Comparison of ENCODE assay signal across 37 cellular contexts in the genomic region with DNA sequence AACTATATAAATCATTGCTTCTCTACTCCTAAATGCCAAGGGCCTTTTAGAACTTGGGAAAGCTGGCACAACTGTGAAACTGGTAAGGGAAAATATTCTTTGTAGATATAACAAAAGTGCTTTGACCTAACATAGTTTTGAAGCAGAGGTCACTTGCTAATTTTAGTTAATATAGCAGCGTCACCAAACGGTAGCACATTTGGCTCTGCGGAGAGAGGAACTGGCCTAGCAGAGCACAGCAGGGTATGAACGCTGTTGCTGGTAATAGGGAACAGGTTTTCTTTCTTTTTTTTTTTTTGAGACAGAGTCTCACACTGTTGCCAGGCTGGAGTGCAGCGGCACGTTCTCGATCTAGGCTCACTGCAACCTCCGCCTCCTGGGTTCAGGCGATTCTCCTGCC.
DNase-seq lines count a peak whose midpoint lies in the region; ATAC-seq, FAIRE-seq and TF ChIP-seq lines count a peak whose summit lies in the region.
"Had no signal": no experiment of that assay in that cellular context is flagged by ENCODE, and none has a peak within 500 bp of the region (broad histone marks: within the 10 kb centered on the region; RNA-seq: fewer than 3 reads in every experiment).

No MANE protein-coding gene starts in this region.

- H3K4me1 ChIP-seq in K562 (replicated peaks in 1 of 2; ENCODE audit: control insufficient read depth in 2 of 2, insufficient read depth in 2 of 2, low read length in 2 of 2) = no peaks in the 10 kb centered on the region
- H3K4me1 ChIP-seq in neural progenitor cell = no peaks in the 10 kb centered on the region
- no peaks in the 10 kb centered on the region for H3K4me1 ChIP-seq in HAP-1
- H3K4me1 ChIP-seq: BE2C, transverse colon had no signal

- intact Hi-C loops in K562 (cut with micrococcal nuclease) (no loop called here), left cardiac atrium (cut with DNase I) (no loop called here)

- H3K79me2 ChIP-seq in K562 (ENCODE audit: control insufficient read depth, insufficient read depth, low read length) (no peaks in the 10 kb centered on the region), neural progenitor cell (ENCODE audit: low read depth) (no peaks in the 10 kb centered on the region)
- H3K79me2 ChIP-seq: hepatocyte had no signal

- H3K27me3 Mint-ChIP-seq in neural progenitor cell (ENCODE audit: insufficient read depth, low read depth) = no peaks in the 10 kb centered on the region

- H3F3A ChIP-seq in neural progenitor cell (ENCODE audit: low read depth) = no peaks in the 10 kb centered on the region

- DNase-seq in MV-4-11 (lab: John Stamatoyannopoulos, UW) = peak; percentile 39
- no peak for DNase-seq in K562 (ENCODE audit: extremely low read depth in 1 of 4, low spot score in 3 of 4)
- DNase-seq in left cardiac atrium = no peak
- no peak for DNase-seq in neural progenitor cell (ENCODE audit: low spot score)
- no peak for DNase-seq in EL
- no peak for DNase-seq in pons (ENCODE audit: low spot score)
- DNase-seq in HAP-1 (ENCODE audit: low spot score in 2 of 2) = no peak
- DNase-seq: activated CD4-positive, alpha-beta T cell treated with anti-CD3 and anti-CD28 coated beads, Interleukin-2, amount 10 ng/mL, durations not matched to agents 7 days and 5 days; activated naive CD4-positive, alpha-beta T cell; activated T-cell treated with anti-CD3 and anti-CD28 coated beads, Interleukin-2, amount 50 U/mL, for 72 hours; BE2C; DMS153; effector CD4-positive, alpha-beta T cell; erythroblast; foreskin fibroblast; H7; KG1; MM.1S; naive thymus-derived CD8-positive, alpha-beta T cell; NCI-H1436 treated with DMSO at 0.1 percent for 48 hours; NCI-H446; NCI-H774; occipital lobe; OCI-M1; stimulated activated CD4-positive, alpha-beta T cell treated with anti-CD3 and anti-CD28 coated beads, Interleukin-1b, Interleukin-23, amount 100 ng/mL, for 48 hours; stimulated activated CD8-positive, alpha-beta memory T cell treated with anti-CD3 and anti-CD28 coated beads, Interleukin-4, amount 100 ng/mL, for 48 hours; SW 1271; T1000; transverse colon; WERI-Rb-1 had no signal

- POLR2A ChIA-PET in K562 (lab: Yijun Ruan, JAX) = no interaction called here

- in situ Hi-C loops in K562 (cut with MboI) = no loop called here
- in situ Hi-C loops in HAP-1 (cut with MboI; ENCODE audit: low sequenced_read_pairs) = no loop called here

- FAIRE-seq in K562 (lab: Jason Lieb, UNC) = no peak
- FAIRE-seq: HTR-8/SVneo had no signal

- no peak overlapping the region for H3K4me3 Mint-ChIP-seq in neural progenitor cell
- H3K4me3 Mint-ChIP-seq: activated CD4-positive, alpha-beta T cell treated with anti-CD3 and anti-CD28 coated beads, Interleukin-2, amount 10 ng/mL, durations not matched to agents 7 days and 5 days; activated T-cell treated with anti-CD3 and anti-CD28 coated beads, Interleukin-2, amount 50 U/mL, for 72 hours; brain; mesothelial cell of epicardium; naive thymus-derived CD8-positive, alpha-beta T cell had no signal

- H3K36me3 Mint-ChIP-seq in neural progenitor cell = no peaks in the 10 kb centered on the region
- H3K36me3 Mint-ChIP-seq: brain; mesothelial cell of epicardium; naive thymus-derived CD8-positive, alpha-beta T cell had no signal

- H3K36me3 ChIP-seq in K562 (ENCODE audit: control insufficient read depth, insufficient read depth, low read length) (no peaks in the 10 kb centered on the region), neural progenitor cell (no peaks in the 10 kb centered on the region), HAP-1 (replicated peaks) (no peaks in the 10 kb centered on the region)
- H3K36me3 ChIP-seq: BE2C, transverse colon, WERI-Rb-1 had no signal

- H3K4me3 ChIP-seq in K562 (no peak overlapping the region), neural progenitor cell (no peak overlapping the region), HAP-1 (no peak overlapping the region)
- H3K4me3 ChIP-seq: hepatocyte, smooth muscle cell, transverse colon had no signal

- TF ChIP-seq EP300 in K562 (IDR thresholded peaks at IDR 0.05; ENCODE audit: low read length) = no peak

- H3K4me2 ChIP-seq in K562 (ENCODE audit: insufficient read depth, low read length) (no peak overlapping the region), neural progenitor cell (no peak overlapping the region)
- H3K4me2 ChIP-seq: hepatocyte, smooth muscle cell had no signal

- no peak overlapping the region for H3K9ac ChIP-seq in K562 (ENCODE audit: insufficient read depth in 1 of 2, low read depth in 2 of 2, low read length in 2 of 2)
- H3K9ac ChIP-seq in neural progenitor cell = no peak overlapping the region

- TF ChIP-seq POLR2A in K562 (conservative IDR thresholded peaks at IDR 0.05) = no peak

- H3K27me3 ChIP-seq in K562 (ENCODE audit: control insufficient read depth in 2 of 2, insufficient read depth in 2 of 2, low read length in 2 of 2) (peaks cover 24% of the 10 kb centered on the region in 2 experiments), neural progenitor cell (no peaks in the 10 kb centered on the region), HAP-1 (ENCODE audit: low read depth) (no peaks in the 10 kb centered on the region)
- H3K27me3 ChIP-seq: BE2C, hepatocyte, transverse colon had no signal

- peaks cover 19% of the 10 kb centered on the region for H3K4me1 Mint-ChIP-seq in neural progenitor cell
- H3K4me1 Mint-ChIP-seq: activated CD4-positive, alpha-beta T cell treated with anti-CD3 and anti-CD28 coated beads, Interleukin-2, amount 10 ng/mL, durations not matched to agents 7 days and 5 days; naive thymus-derived CD8-positive, alpha-beta T cell had no signal

- H3K9me1 ChIP-seq in K562 (ENCODE audit: control insufficient read depth, insufficient read depth, low read length) = no peaks in the 10 kb centered on the region

- H3K9me3 Mint-ChIP-seq in neural progenitor cell = peaks cover 2% of the 10 kb centered on the region
- H3K9me3 Mint-ChIP-seq: activated CD4-positive, alpha-beta T cell treated with anti-CD3 and anti-CD28 coated beads, Interleukin-2, amount 10 ng/mL, durations not matched to agents 7 days and 5 days; activated T-cell treated with anti-CD3 and anti-CD28 coated beads, Interleukin-2, amount 50 U/mL, for 72 hours; mesothelial cell of epicardium had no signal

- H4K20me1 ChIP-seq in K562 (replicated peaks; ENCODE audit: control insufficient read depth, insufficient read depth, low read length) (no peaks in the 10 kb centered on the region), neural progenitor cell (ENCODE audit: low read depth) (no peaks in the 10 kb centered on the region)

- no TSS peak for BruUV-seq in K562 (replicated peaks; lab: Mats Ljungman, UMichigan)

- H3K27ac Mint-ChIP-seq in neural progenitor cell = no peak overlapping the region
- H3K27ac Mint-ChIP-seq: activated CD4-positive, alpha-beta T cell treated with anti-CD3 and anti-CD28 coated beads, Interleukin-2, amount 10 ng/mL, durations not matched to agents 7 days and 5 days; activated T-cell treated with anti-CD3 and anti-CD28 coated beads, Interleukin-2, amount 50 U/mL, for 72 hours; brain; mesothelial cell of epicardium; naive thymus-derived CD8-positive, alpha-beta T cell had no signal

- H3K9me3 ChIP-seq in K562 (replicated peaks; ENCODE audit: control insufficient read depth, insufficient read depth, low read depth, low read length) = no peaks in the 10 kb centered on the region
- no peaks in the 10 kb centered on the region for H3K9me3 ChIP-seq in neural progenitor cell (ENCODE audit: low read depth)
- no peaks in the 10 kb centered on the region for H3K9me3 ChIP-seq in HAP-1
- H3K9me3 ChIP-seq: BE2C, transverse colon had no signal

- 6% methylated on average over 9 of the region's 9 CpGs for WGBS in K562 (ENCODE audit: insufficient coverage, low coverage, missing lambda C conversion rate)

- H3K27ac ChIP-seq in K562 (ENCODE audit: extremely low read depth, low read depth, low read length) (no peak overlapping the region), neural progenitor cell (no peak overlapping the region)
- H3K27ac ChIP-seq: hepatocyte, transverse colon, WERI-Rb-1 had no signal

- no peak overlapping the region for H2AFZ ChIP-seq in K562 (ENCODE audit: low read depth, low read length)
- H2AFZ ChIP-seq in neural progenitor cell (replicated peaks) = peak overlapping the region; percentile 70
- H2AFZ ChIP-seq: hepatocyte had no signal

- ATAC-seq in K562 (no peak), left cardiac atrium (peak; percentile 83 to 92), HG03378 (IDR thresholded peaks at IDR 0.05; ENCODE audit: unreplicated experiment) (no peak)
- ATAC-seq: activated T-cell treated with anti-CD3 and anti-CD28 coated beads, Interleukin-2, amount 50 U/mL, for 72 hours; left lobe of liver; naive thymus-derived CD8-positive, alpha-beta T cell had no signal

- TF ChIP-seq CTCF in K562 (IDR thresholded peaks at IDR 0.05 in 2 of 3, conservative IDR thresholded peaks at IDR 0.05 in 1 of 3; ENCODE audit: insufficient read depth in 2 of 3, low read depth in 1 of 3, low read length in 3 of 3) = no peak
- no peak for TF ChIP-seq CTCF in neural progenitor cell (IDR thresholded peaks at IDR 0.05)

- CTCF ChIA-PET in K562 (lab: Yijun Ruan, JAX; ENCODE audit: low intra/inter-chr PET ratio) = no interaction called here

- no peak for TF ChIP-seq RAD21 in K562 (CRISPR knock-in tag; conservative IDR thresholded peaks at IDR 0.05 in 1 of 2, IDR thresholded peaks at IDR 0.05 in 1 of 2)

TF ChIP-seq in K562, 482 proteins besides CTCF, POLR2A, EP300 and RAD21:
- TF ChIP-seq TAF15 (IDR thresholded peaks at IDR 0.05; ENCODE audit: low read depth, low read length) (no peak), SPI1 (IDR thresholded peaks at IDR 0.05; ENCODE audit: borderline replicate concordance, low read depth, low read length) (0 out of 2 replicates have a peak, but pooled peaks have one; percentile 14)

Comparison
In these comparisons a context has a peak if more than half of its experiments do, and no peak if none do; other contexts are left out.
1. ATAC-seq: peak in left cardiac atrium (2 of 2); none in K562 (single experiment) and HG03378 (single experiment).